In genomic region chr16:46688657-46689491, GRCh38 we compare ENCODE assay signal across 1 cellular context.
A peak's percentile ranks its signal among the peaks of the same experiment; 100 is the strongest.
TF ChIP-seq lines count a peak whose summit lies in the region.

VPS35 (minus strand) TSS chr16:46689178; CDS start chr16:46689133, 45 bp downstream.

TF ChIP-seq in HepG2, 621 proteins besides CTCF, POLR2A, EP300 and RAD21 (continued from another document and continues in another):
- TF ChIP-seq PRDM15 (CRISPR knock-in tag; IDR thresholded peaks at IDR 0.05) (peak; percentile 67; the same call in 1 of the 2 replicates), ZNF619 (CRISPR knock-in tag; IDR thresholded peaks at IDR 0.05) (0 out of 2 replicates have a peak, but pooled peaks have one; percentile 77), ZNF3 (CRISPR knock-in tag; IDR thresholded peaks at IDR 0.05) (peak; percentile 50; the same call in 1 of the 2 replicates), ZBTB7A (CRISPR knock-in tag; IDR thresholded peaks at IDR 0.05) (peak; percentile 83), ZNF512B (CRISPR knock-in tag; IDR thresholded peaks at IDR 0.05; ENCODE audit: borderline replicate concordance) (no peak), RARG (CRISPR knock-in tag; IDR thresholded peaks at IDR 0.05; ENCODE audit: low read depth) (no peak; the same call in 1 of the 2 replicates), ZNF7 (CRISPR knock-in tag; IDR thresholded peaks at IDR 0.05) (no peak), MIER2 (CRISPR knock-in tag; IDR thresholded peaks at IDR 0.05) (no peak), KDM2A (CRISPR knock-in tag; IDR thresholded peaks at IDR 0.05; ENCODE audit: borderline replicate concordance, low read depth) (peak; percentile 73; the same call in 1 of the 2 replicates), BRCA1 (CRISPR knock-in tag; IDR thresholded peaks at IDR 0.05) (peak; percentile 93; the same call in 1 of the 2 replicates), ZNF704 (CRISPR knock-in tag; IDR thresholded peaks at IDR 0.05; ENCODE audit: borderline replicate concordance) (no peak), PATZ1 (CRISPR knock-in tag; IDR thresholded peaks at IDR 0.05) (peak; percentile 20), ZBTB10 (CRISPR knock-in tag; IDR thresholded peaks at IDR 0.05; ENCODE audit: borderline replicate concordance) (peak; percentile 52), JUN (CRISPR knock-in tag; IDR thresholded peaks at IDR 0.05) (0 out of 2 replicates have a peak, but pooled peaks have one; percentile 35), NPAS2 (CRISPR knock-in tag; IDR thresholded peaks at IDR 0.05; ENCODE audit: borderline replicate concordance) (no peak), ZNF207 (IDR thresholded peaks at IDR 0.05; ENCODE audit: borderline replicate concordance) (no peak), FOXP1 (IDR thresholded peaks at IDR 0.05) (no peak), FOXP1 (CRISPR knock-in tag; IDR thresholded peaks at IDR 0.05) (peak; percentile 27; the same call in 1 of the 2 replicates), LBX2 (CRISPR knock-in tag; IDR thresholded peaks at IDR 0.05; ENCODE audit: borderline replicate concordance) (peak; percentile 52; the same call in 1 of the 2 replicates), NBN (conservative IDR thresholded peaks at IDR 0.05) (no peak), GATAD1 (CRISPR knock-in tag; IDR thresholded peaks at IDR 0.05) (peak; percentile 84), TFDP1 (CRISPR knock-in tag; IDR thresholded peaks at IDR 0.05; ENCODE audit: borderline replicate concordance) (peak; percentile 15; the same call in 1 of the 2 replicates), CENPX (CRISPR knock-in tag; IDR thresholded peaks at IDR 0.05) (no peak), MAF1 (CRISPR knock-in tag; IDR thresholded peaks at IDR 0.05; ENCODE audit: borderline replicate concordance) (peak; percentile 75; the same call in 1 of the 2 replicates), BORCS8-MEF2B (CRISPR knock-in tag; IDR thresholded peaks at IDR 0.05) (no peak; the same call in none of the 2 replicates), RFXAP (CRISPR knock-in tag; IDR thresholded peaks at IDR 0.05; ENCODE audit: borderline replicate concordance) (peak; percentile 66; the same call in 1 of the 2 replicates), SP1 (IDR thresholded peaks at IDR 0.05) (peak; percentile 84), SP1 (CRISPR knock-in tag; IDR thresholded peaks at IDR 0.05) (peak; percentile 98), SMAD3 (CRISPR knock-in tag; IDR thresholded peaks at IDR 0.05) (peak; percentile 31; the same call in 1 of the 2 replicates), NCOA2 (CRISPR knock-in tag; IDR thresholded peaks at IDR 0.05) (no peak), SOX13 (IDR thresholded peaks at IDR 0.05) (no peak), SOX13 (CRISPR knock-in tag; conservative IDR thresholded peaks at IDR 0.05 in 1 of 2, IDR thresholded peaks at IDR 0.05 in 1 of 2) (peak in 1 of 2 experiments; percentile 33; a peak in 1 of 4 replicates), ATF7-NPFF (CRISPR knock-in tag; IDR thresholded peaks at IDR 0.05; ENCODE audit: low read depth) (0 out of 2 replicates have a peak, but pooled peaks have one; percentile 75), GPN1 (CRISPR knock-in tag; IDR thresholded peaks at IDR 0.05; ENCODE audit: borderline replicate concordance) (no peak; the same call in 1 of the 2 replicates), ZFP41 (CRISPR knock-in tag; IDR thresholded peaks at IDR 0.05; ENCODE audit: borderline replicate concordance) (peak; percentile 89), YEATS2 (CRISPR knock-in tag; IDR thresholded peaks at IDR 0.05; ENCODE audit: borderline replicate concordance) (no peak; the same call in none of the 2 replicates), PBX2 (CRISPR knock-in tag; IDR thresholded peaks at IDR 0.05) (peak; percentile 95), KLF13 (CRISPR knock-in tag; IDR thresholded peaks at IDR 0.05) (no peak), ZNF629 (CRISPR knock-in tag; conservative IDR thresholded peaks at IDR 0.05) (peak; percentile 41), THAP9 (CRISPR knock-in tag; IDR thresholded peaks at IDR 0.05; ENCODE audit: borderline replicate concordance) (peak; percentile 84)
